21 cellular contexts compared by ENCODE assay signal in genomic region chr12:117235261-117235660, GRCh38. TPM values are rescaled to one million over a fixed set of nuclear protein-coding genes. Genes with fewer than 3 reads are reported as not detected.
DNase-seq lines count a peak whose midpoint lies in the region; FAIRE-seq and TF ChIP-seq lines count a peak whose summit lies in the region.
"Had no signal": no experiment of that assay in that cellular context is flagged by ENCODE, and none has a peak within 500 bp of the region (broad histone marks: within the 10 kb centered on the region; RNA-seq: fewer than 3 reads in every experiment).

No MANE protein-coding gene starts in this region.

- H4K5ac ChIP-seq in H1 (ENCODE audit: insufficient read length, low read depth, low read length) (no peak overlapping the region), mesendoderm (ENCODE audit: low read length) (no peak overlapping the region)

- H2BK5ac ChIP-seq in H1 (ENCODE audit: low read depth, low read length), result no peak overlapping the region; the same call in 1 of the 2 replicates
- H2BK5ac ChIP-seq in mesendoderm (ENCODE audit: low read length), result no peak overlapping the region

- CTCF ChIA-PET in H1 (lab: Charles Lee; ENCODE audit: partially characterized antibody), result interaction anchor here (0.7 to 4.0 kb wide), 22 partner anchors 8 to 615 kb away, joined by 3 to 33 read pairs (median 6); no protein-coding TSS in a partner anchor

- H4K91ac ChIP-seq in H1 (replicated peaks; ENCODE audit: insufficient read length, low read length), result no peak overlapping the region

- peak overlapping the region; percentile 31 for H2BK120ac ChIP-seq in H1 (replicated peaks; ENCODE audit: low read depth, low read length)
- no peak overlapping the region for H2BK120ac ChIP-seq in mesendoderm (ENCODE audit: low read depth, low read length)

- no peak overlapping the region for H3K23ac ChIP-seq in H1 (ENCODE audit: insufficient read length)
- H3K23ac ChIP-seq in mesendoderm (ENCODE audit: low read length), result no peak overlapping the region

- H2AK5ac ChIP-seq in H1 (ENCODE audit: low read depth, low read length) (no peak overlapping the region), mesendoderm (ENCODE audit: low read length) (no peak overlapping the region)

- H3K14ac ChIP-seq in H1 (ENCODE audit: insufficient read length), result no peak overlapping the region

- peak overlapping the region; percentile 88; the same call in 1 of the 2 replicates for H2BK20ac ChIP-seq in H1 (ENCODE audit: low read length)

- no peak overlapping the region for H3K18ac ChIP-seq in H1 (ENCODE audit: extremely low read depth, low read length)
- peak overlapping the region; percentile 10 for H3K18ac ChIP-seq in mesendoderm (ENCODE audit: low read length)

- TF ChIP-seq EP300 in H1 (IDR thresholded peaks at IDR 0.05; ENCODE audit: borderline replicate concordance in 1 of 2, low read depth in 2 of 2, low read length in 2 of 2) (no peak), sigmoid colon (IDR thresholded peaks at IDR 0.05) (no peak)

- TF ChIP-seq RAD21 in H1 (IDR thresholded peaks at IDR 0.05 in 1 of 2, conservative IDR thresholded peaks at IDR 0.05 in 1 of 2; ENCODE audit: low read depth in 2 of 2, low read length in 2 of 2), result no peak

- H3K56ac ChIP-seq in H1 (replicated peaks; ENCODE audit: insufficient read length, low read depth, low read length), result no peak overlapping the region
- H3K56ac ChIP-seq in mesendoderm (ENCODE audit: low read length), result no peak overlapping the region

- H4K8ac ChIP-seq in H1 (ENCODE audit: extremely low read depth, insufficient read depth, low read length) (no peak overlapping the region), mesendoderm (ENCODE audit: low read depth, low read length) (no peak overlapping the region)

- H3K4me2 ChIP-seq in H1 (ENCODE audit: insufficient read depth in 1 of 2, low read depth in 2 of 2, low read length in 2 of 2), result peak overlapping the region in 1 of 2 experiments; percentile 33; a peak in 3 of 4 replicates
- H3K4me2 ChIP-seq in mesendoderm (ENCODE audit: low read length), result no peak overlapping the region
- H3K4me2 ChIP-seq: BLaER1 treated with 17β-estradiol and CSF1 and Interleukin-3, amounts not matched to agents 10 nM and 100 nM had no signal

- 0 out of 2 replicates have a peak overlapping the region, but pooled peaks have one; percentile 35 for H2BK12ac ChIP-seq in H1 (ENCODE audit: low read depth, low read length)

- DNase-seq in H7 (peak; percentile 71), H1 (ENCODE audit: low read depth in 1 of 2, low spot score in 2 of 2) (no peak), mesendoderm (peak; percentile 48), sigmoid colon (no peak), AG08396 (ENCODE audit: low spot score) (no peak), AG20443 (ENCODE audit: low spot score) (no peak)
- DNase-seq: AML-193; BE2C; CD4-positive, alpha-beta T cell; CD8-positive, alpha-beta memory T cell; DMS 273 treated with DMSO at 0.1 percent for 48 hours; DMS79; EL; GDM1; GM23248; HCEC 1CT had no signal

- intact Hi-C loops in sigmoid colon (cut with DNase I), result no loop called here

- TF ChIP-seq CTCF in H1 (IDR thresholded peaks at IDR 0.05; ENCODE audit: control extremely low read depth in 1 of 3, insufficient read depth in 1 of 3, low read depth in 1 of 3, low read length in 3 of 3), result no peak
- TF ChIP-seq CTCF in sigmoid colon (IDR thresholded peaks at IDR 0.05), result no peak

- 41% methylated on average over 2 of the region's 2 CpGs; no CpG with 5 or more reads in 1 of the 2 experiments for WGBS in H1 (ENCODE audit: extremely low coverage in 1 of 2, insufficient coverage in 1 of 2, insufficient read length in 1 of 2, insufficient replicate concordance in 2 of 2, low coverage in 1 of 2, low lambda C conversion rate in 2 of 2, missing lambda C conversion rate in 1 of 2), 2 experiments
- WGBS in mesendoderm (ENCODE audit: extremely low coverage, insufficient coverage, low lambda C conversion rate), result no CpG with 5 or more reads among the region's 2 CpGs
- WGBS in sigmoid colon, 2 donors, result 32 to 47% methylated on average over 2 of the region's 2 CpGs

- H3K23me2 ChIP-seq in H1 (ENCODE audit: low read depth, low read length), result peaks cover 5% of the 10 kb centered on the region; the same call in 1 of the 2 replicates

- no peak overlapping the region for H2BK15ac ChIP-seq in H1 (ENCODE audit: low read length)
- H2BK15ac ChIP-seq in mesendoderm (replicated peaks; ENCODE audit: low read depth), result no peak overlapping the region

- no peak overlapping the region for H2AFZ ChIP-seq in H1 (ENCODE audit: low read length)
- H2AFZ ChIP-seq: GM23248 had no signal

- no peaks in the 10 kb centered on the region for H3K79me2 ChIP-seq in H1 (ENCODE audit: control insufficient read depth in 1 of 2, insufficient read depth in 2 of 2, low read length in 2 of 2)
- no peaks in the 10 kb centered on the region for H3K79me2 ChIP-seq in mesendoderm (ENCODE audit: control insufficient read depth, insufficient read depth, low read length)

- no peak for FAIRE-seq in H1 (lab: Jason Lieb, UNC)
- FAIRE-seq: D721Med, GM12878, GM19239, H54 had no signal

- H3K27ac ChIP-seq in H1 (ENCODE audit: low read depth, low read length) (no peak overlapping the region), mesendoderm (ENCODE audit: low read depth, low read length) (no peak overlapping the region), sigmoid colon (no peak overlapping the region)
- H3K27ac ChIP-seq: BLaER1 treated with 17β-estradiol and CSF1 and Interleukin-3, amounts not matched to agents 10 nM and 100 nM; GM23248 had no signal

- no peak overlapping the region for H3K4me3 ChIP-seq in H7 (ENCODE audit: insufficient read depth, low read depth, low read length)
- no peak overlapping the region for H3K4me3 ChIP-seq in H1 (ENCODE audit: extremely low read depth in 1 of 4, insufficient read depth in 2 of 4, low read depth in 3 of 4, low read length in 4 of 4)
- no peak overlapping the region for H3K4me3 ChIP-seq in mesendoderm (ENCODE audit: low read length)
- H3K4me3 ChIP-seq in sigmoid colon, result no peak overlapping the region
- H3K4me3 ChIP-seq: BLaER1 treated with 17β-estradiol and CSF1 and Interleukin-3, amounts not matched to agents 10 nM and 100 nM; GM12878; GM23248 had no signal

- H3K27me3 ChIP-seq in H7 (ENCODE audit: control insufficient read depth, insufficient read depth, low read length), result no peaks in the 10 kb centered on the region
- H3K27me3 ChIP-seq in H1 (replicated peaks in 1 of 4; ENCODE audit: control insufficient read depth in 3 of 4, extremely low read depth in 1 of 4, insufficient read depth in 3 of 4, low read length in 3 of 4), result no peaks in the 10 kb centered on the region
- no peaks in the 10 kb centered on the region for H3K27me3 ChIP-seq in mesendoderm (ENCODE audit: insufficient read depth, low read length, poor library complexity)
- peaks cover 0 to 17% (median 9%) of the 10 kb centered on the region in 3 donors for H3K27me3 ChIP-seq in sigmoid colon
- H3K27me3 ChIP-seq: BLaER1 treated with 17β-estradiol and CSF1 and Interleukin-3, amounts not matched to agents 10 nM and 100 nM had no signal

- H3K79me1 ChIP-seq in H1 (ENCODE audit: low read depth, low read length), result no peaks in the 10 kb centered on the region
- H3K79me1 ChIP-seq in mesendoderm (ENCODE audit: low read length), result no peaks in the 10 kb centered on the region

- H3K36me3 ChIP-seq in H7 (replicated peaks; ENCODE audit: control insufficient read depth, insufficient read depth, low read length) (no peaks in the 10 kb centered on the region), H1 (ENCODE audit: control insufficient read depth in 2 of 4, insufficient read depth in 4 of 4, low read length in 3 of 4) (no peaks in the 10 kb centered on the region), mesendoderm (ENCODE audit: control insufficient read depth, insufficient read depth, low read length) (no peaks in the 10 kb centered on the region), sigmoid colon (no peaks in the 10 kb centered on the region)
- H3K36me3 ChIP-seq: BE2C; BLaER1 treated with 17β-estradiol and CSF1 and Interleukin-3, amounts not matched to agents 10 nM and 100 nM had no signal

- H3K9me3 ChIP-seq in H1 (ENCODE audit: insufficient read depth in 2 of 2, low read depth in 1 of 2, low read length in 1 of 2) (no peaks in the 10 kb centered on the region), sigmoid colon (no peaks in the 10 kb centered on the region)
- H3K9me3 ChIP-seq: BE2C; BLaER1 treated with 17β-estradiol and CSF1 and Interleukin-3, amounts not matched to agents 10 nM and 100 nM had no signal

- H3K4me1 ChIP-seq in H1 (replicated peaks in 1 of 4; ENCODE audit: control insufficient read depth in 3 of 4, insufficient read depth in 4 of 4, low read length in 3 of 4), result peaks cover 6 to 11% (median 9%) of the 10 kb centered on the region in 4 experiments; a peak in 4 of 7 replicates
- peaks cover 2% of the 10 kb centered on the region for H3K4me1 ChIP-seq in mesendoderm (ENCODE audit: control insufficient read depth, low read depth, low read length)
- H3K4me1 ChIP-seq in sigmoid colon, result no peaks in the 10 kb centered on the region
- H3K4me1 ChIP-seq: BE2C; BLaER1 treated with 17β-estradiol and CSF1 and Interleukin-3, amounts not matched to agents 10 nM and 100 nM had no signal

- POLR2A ChIA-PET in H1 (lab: Charles Lee; ENCODE audit: partially characterized antibody), result interaction anchor here (1.3 to 2.2 kb wide), 3 partner anchors 8 to 64 kb away, joined by 4 to 9 read pairs (median 8); no protein-coding TSS in a partner anchor

- no peak for TF ChIP-seq POLR2A in H1 (IDR thresholded peaks at IDR 0.05; ENCODE audit: control extremely low read depth in 1 of 2, low read depth in 2 of 2, low read length in 2 of 2)
- TF ChIP-seq POLR2A in sigmoid colon (IDR thresholded peaks at IDR 0.05), result no peak

- H3K9ac ChIP-seq in H1 (replicated peaks in 1 of 4; ENCODE audit: extremely low read depth in 1 of 4, low read depth in 3 of 4, low read length in 3 of 4) (no peak overlapping the region), mesendoderm (ENCODE audit: low read length) (no peak overlapping the region)
- H3K9ac ChIP-seq: BLaER1 treated with 17β-estradiol and CSF1 and Interleukin-3, amounts not matched to agents 10 nM and 100 nM; GM23248 had no signal

- H3K4ac ChIP-seq in H1 (replicated peaks; ENCODE audit: insufficient read length, low read depth, low read length) (no peak overlapping the region), mesendoderm (ENCODE audit: low read depth, low read length) (no peak overlapping the region)

- peaks cover 0 to 1% of the 10 kb centered on the region in 2 experiments for H4K20me1 ChIP-seq in H1 (replicated peaks in 1 of 2; ENCODE audit: control insufficient read depth in 1 of 2, insufficient read depth in 2 of 2, low read length in 2 of 2)
- H4K20me1 ChIP-seq: BLaER1 treated with 17β-estradiol and CSF1 and Interleukin-3, amounts not matched to agents 10 nM and 100 nM had no signal

RNA-seq across cellular contexts. Expression of gene FBXO21, which starts 45.0 kb away (rescaled TPM):
- total RNA-seq in H7 (2014; rRNA removed; shearing (Covaris generic)), result 44.1 and 84.2 TPM in 2 replicates
- 57.0 TPM in 2 replicates for total RNA-seq in H1 (2021; fragmentation: NEBNext Ultra II Directional; extraction: Animal tissue kit (Norgen Biotek cat#: 25700))
- 80.6 and 143 TPM in 2 replicates for polyA plus RNA-seq in H1 (2011; rRNA removed)
- polyA plus RNA-seq in H1 (2011; cell fraction: cytosol; rRNA removed), result 89.9 TPM
- polyA plus RNA-seq in H1 (2011; cell fraction: nucleus; rRNA removed), result 141 TPM
- polyA plus RNA-seq in H1 (2012, experiment 1 of 2), result 30.7 to 45.3 TPM (median 34.9 TPM) in 4 replicates
- polyA plus RNA-seq in H1 (2012, experiment 2 of 2), result 7.8 TPM
- 21.9 TPM for polyA plus RNA-seq in H1 (2013, experiment 1 of 2)
- 22.1 TPM for polyA plus RNA-seq in H1 (2013, experiment 2 of 2)
- polyA minus RNA-seq in H1 (2011; rRNA and poly(A)+ RNA removed), result 91.3 and 105 TPM in 2 replicates
- polyA minus RNA-seq in H1 (2011; cell fraction: cytosol; rRNA and poly(A)+ RNA removed), result 58.1 TPM
- polyA minus RNA-seq in H1 (2011; cell fraction: nucleus; rRNA and poly(A)+ RNA removed), result 39.9 TPM
- 22.7 TPM for polyA plus RNA-seq in mesendoderm (2013, experiment 1 of 2)
- 24.1 TPM for polyA plus RNA-seq in mesendoderm (2013, experiment 2 of 2)
- 100 to 1,000 TPM in 2 of 4 donors, 10 to 100 TPM in 2; 40.7 to 134 (median 97.2) TPM for total RNA-seq in sigmoid colon
- 10 to 100 TPM in 1 of 3 donors, 1 to 10 TPM in 2; 6.6 to 14.5 (median 7.9) TPM for polyA plus RNA-seq in sigmoid colon

Comparison
In these comparisons a context has a peak if more than half of its experiments do, and no peak if none do; other contexts are left out.
1. DNase-seq: peak in H7 (single experiment) and mesendoderm (single experiment); none in H1 (0 of 2), sigmoid colon (single experiment), AG08396 (single experiment) and AG20443 (single experiment).